32 cellular contexts compared by ENCODE assay signal in genomic region chr14:102487204-102487577, GRCh38. TPM values are rescaled to one million over a fixed set of nuclear protein-coding genes. Genes with fewer than 3 reads are reported as not detected.
A peak's percentile ranks its signal among the peaks of the same experiment; 100 is the strongest.
DNase-seq lines count a peak whose midpoint lies in the region; ATAC-seq, FAIRE-seq and TF ChIP-seq lines count a peak whose summit lies in the region.
"Had no signal": no experiment of that assay in that cellular context is flagged by ENCODE, and none has a peak within 500 bp of the region (broad histone marks: within the 10 kb centered on the region; RNA-seq: fewer than 3 reads in every experiment).

No MANE protein-coding gene starts in this region.

- H3K9ac ChIP-seq in SK-N-SH, result no peak overlapping the region
- H3K9ac ChIP-seq: neural progenitor cell had no signal

- H3K4me2 ChIP-seq in SK-N-SH, result no peak overlapping the region
- H3K4me2 ChIP-seq: A549, neural progenitor cell, PC-9 had no signal

- H3F3A ChIP-seq in SK-N-SH (replicated peaks; ENCODE audit: insufficient read depth), result no peaks in the 10 kb centered on the region

- H4K20me1 ChIP-seq in SK-N-SH (ENCODE audit: insufficient read depth), result no peaks in the 10 kb centered on the region

- no peak overlapping the region for H3K27ac Mint-ChIP-seq in CD4-positive, alpha-beta memory T cell
- H3K27ac Mint-ChIP-seq: activated B cell treated with CpG ODN at 0.5 μM for 24 hours; activated CD4-positive, alpha-beta memory T cell treated with anti-CD3 and anti-CD28 coated beads, Interleukin-2, amount 10 ng/mL, durations not matched to agents 7 days and 5 days; activated naive CD8-positive, alpha-beta T cell; activated T-helper 2 cell treated with anti-CD3 and anti-CD28 coated beads, Interferon-gamma antibody, Interleukin-2, Interleukin-4, amounts not matched to agents 10 μg/mL and 5 μg/mL and 100 μg/mL, durations not matched to agents 14 hours and 24 hours and 36 hours; CD4-positive, alpha-beta T cell; HFFc6; memory B cell; neural progenitor cell had no signal

- FAIRE-seq in bronchial epithelial cell (lab: Jason Lieb, UNC), result peak; percentile 62
- FAIRE-seq: A549, colon, GM12878, HepG2 had no signal

- H3K4me1 ChIP-seq in HEK293 (ENCODE audit: control insufficient read depth, insufficient read depth, low read length) (no peaks in the 10 kb centered on the region), psoas muscle (peaks cover 22% of the 10 kb centered on the region), SK-N-SH (ENCODE audit: control insufficient read depth in 1 of 2, insufficient read depth in 2 of 2, low read depth in 1 of 2, low read length in 1 of 2) (no peaks in the 10 kb centered on the region; a peak in 1 of 4 replicates)
- H3K4me1 ChIP-seq in CD4-positive, alpha-beta memory T cell (ENCODE audit: insufficient read depth, low read length), result no peaks in the 10 kb centered on the region
- H3K4me1 ChIP-seq: neural progenitor cell had no signal

- H3K27ac ChIP-seq in HEK293 (ENCODE audit: extremely low read depth, low read depth, low read length), result no peak overlapping the region
- H3K27ac ChIP-seq in psoas muscle, result peak overlapping the region; percentile 68
- no peak overlapping the region for H3K27ac ChIP-seq in SK-N-SH (ENCODE audit: low read depth in 2 of 2, low read length in 1 of 2)
- H3K27ac ChIP-seq in CD4-positive, alpha-beta memory T cell (ENCODE audit: low read depth, low read length), result no peak overlapping the region
- H3K27ac ChIP-seq: A549, foreskin keratinocyte, neural progenitor cell, PC-9 had no signal

- ATAC-seq in left cardiac atrium, result peak; percentile 59 to 62
- no peak for ATAC-seq in psoas muscle
- ATAC-seq: foreskin keratinocyte, GM12878, HepG2, left colon had no signal

- no peak for DNase-seq in bronchial epithelial cell (ENCODE audit: low read depth)
- no peak for DNase-seq in left cardiac atrium
- no peak for DNase-seq in psoas muscle
- DNase-seq in NAMALWA (ENCODE audit: low spot score), result no peak
- no peak for DNase-seq in SK-N-SH
- no peak for DNase-seq in GM19238 (ENCODE audit: insufficient read length, low spot score)
- no peak for DNase-seq in CD4-positive, alpha-beta memory T cell
- DNase-seq: activated B cell treated with CpG ODN at 0.5 μM for 24 hours; activated CD4-positive, alpha-beta memory T cell treated with anti-CD3 and anti-CD28 coated beads, Interleukin-2, amount 10 ng/mL, durations not matched to agents 7 days and 5 days; AML-193; CD4-positive, alpha-beta T cell; effector CD8-positive, alpha-beta T cell; foreskin keratinocyte; HFFc6; left colon; NCI-H1048; NCI-H1694 treated with DMSO at 0.1 percent for 48 hours; NCI-H2171; NCI-H510A treated with DMSO at 0.1 percent for 48 hours; PC-9; stimulated activated CD4-positive, alpha-beta T cell treated with anti-CD3 and anti-CD28 coated beads, Interleukin-15, amount 100 ng/mL, for 24 hours; stimulated activated naive CD4-positive, alpha-beta T cell; T-helper 1 cell had no signal

- no peak for TF ChIP-seq RAD21 in SK-N-SH (IDR thresholded peaks at IDR 0.05; ENCODE audit: low read length)

- TF ChIP-seq EP300 in SK-N-SH (IDR thresholded peaks at IDR 0.05; ENCODE audit: borderline replicate concordance in 1 of 2, low read depth in 1 of 2, low read length in 1 of 2), result no peak

- H3K79me2 ChIP-seq in SK-N-SH (ENCODE audit: insufficient read depth), result no peaks in the 10 kb centered on the region

- H3K4me3 Mint-ChIP-seq in CD4-positive, alpha-beta memory T cell, result no peak overlapping the region
- H3K4me3 Mint-ChIP-seq: activated B cell treated with CpG ODN at 0.5 μM for 24 hours; activated CD4-positive, alpha-beta memory T cell treated with anti-CD3 and anti-CD28 coated beads, Interleukin-2, amount 10 ng/mL, durations not matched to agents 7 days and 5 days; activated naive CD8-positive, alpha-beta T cell; CD4-positive, alpha-beta T cell; HFFc6; memory B cell; neural progenitor cell had no signal

- H3K36me3 ChIP-seq in HEK293 (ENCODE audit: control insufficient read depth in 2 of 2, insufficient read depth in 1 of 2, low read length in 2 of 2), result no peaks in the 10 kb centered on the region; a peak in 1 of 3 replicates
- H3K36me3 ChIP-seq in bronchial epithelial cell (ENCODE audit: control insufficient read depth, insufficient read depth, low read length), result no peaks in the 10 kb centered on the region
- H3K36me3 ChIP-seq in psoas muscle (ENCODE audit: insufficient read depth in 1 of 2, low read depth in 1 of 2), result no peaks in the 10 kb centered on the region
- no peaks in the 10 kb centered on the region for H3K36me3 ChIP-seq in SK-N-SH (replicated peaks in 1 of 2; ENCODE audit: control insufficient read depth in 1 of 2, insufficient read depth in 2 of 2, low read length in 1 of 2)
- H3K36me3 ChIP-seq in CD4-positive, alpha-beta memory T cell (ENCODE audit: insufficient read depth, low read length), result no peaks in the 10 kb centered on the region
- H3K36me3 ChIP-seq: neural progenitor cell had no signal

- no peak for TF ChIP-seq CTCF in HEK293 (tag by site-specific recombination; IDR thresholded peaks at IDR 0.05)
- TF ChIP-seq CTCF in bronchial epithelial cell (IDR thresholded peaks at IDR 0.05; ENCODE audit: insufficient read depth, low read length, severe bottlenecking), result no peak
- TF ChIP-seq CTCF in psoas muscle (IDR thresholded peaks at IDR 0.05), result no peak
- no peak for TF ChIP-seq CTCF in SK-N-SH (IDR thresholded peaks at IDR 0.05)

- POLR2A ChIA-PET in HEK293 (lab: Yijun Ruan, JAX), result no interaction called here
- POLR2A ChIA-PET in SK-N-SH (lab: Yijun Ruan, JAX), result no interaction called here
- POLR2A ChIA-PET in CD4-positive, alpha-beta memory T cell (lab: Charles Lee; ENCODE audit: partially characterized antibody), result no interaction called here

- peaks cover 2 to 13% (median 7%) of the 10 kb centered on the region in 8 donors for H3K9me3 Mint-ChIP-seq in CD4-positive, alpha-beta memory T cell
- H3K9me3 Mint-ChIP-seq: activated CD4-positive, alpha-beta memory T cell treated with anti-CD3 and anti-CD28 coated beads, Interleukin-2, amount 10 ng/mL, durations not matched to agents 7 days and 5 days; activated T-helper 2 cell treated with anti-CD3 and anti-CD28 coated beads, Interferon-gamma antibody, Interleukin-2, Interleukin-4, amounts not matched to agents 10 μg/mL and 5 μg/mL and 100 μg/mL, durations not matched to agents 14 hours and 24 hours and 36 hours; HFFc6; neural progenitor cell had no signal

- 74 to 84% (median 81%) methylated on average over 7 of the region's 7 CpGs for WGBS in psoas muscle, 3 donors
- WGBS in SK-N-SH (ENCODE audit: low lambda C conversion rate), result 92% methylated on average over 7 of the region's 7 CpGs

- no peak overlapping the region for H2AFZ ChIP-seq in SK-N-SH (ENCODE audit: low read depth)
- H2AFZ ChIP-seq: neural progenitor cell, PC-9 had no signal

- intact Hi-C loops in left cardiac atrium (cut with DNase I) (no loop called here), psoas muscle (cut with DNase I) (no loop called here)
- intact Hi-C loops in CD4-positive, alpha-beta memory T cell (cut with micrococcal nuclease), result no loop called here

- no peaks in the 10 kb centered on the region for H3K27me3 ChIP-seq in bronchial epithelial cell (ENCODE audit: control insufficient read depth, insufficient read depth, low read length)
- no peaks in the 10 kb centered on the region for H3K27me3 ChIP-seq in psoas muscle (ENCODE audit: insufficient read depth in 3 of 3, low read length in 2 of 3)
- no peaks in the 10 kb centered on the region for H3K27me3 ChIP-seq in SK-N-SH (ENCODE audit: insufficient read depth)
- H3K27me3 ChIP-seq in CD4-positive, alpha-beta memory T cell (ENCODE audit: insufficient read depth, low read length), result no peaks in the 10 kb centered on the region
- H3K27me3 ChIP-seq: foreskin keratinocyte, neural progenitor cell had no signal

- H3K36me3 Mint-ChIP-seq in CD4-positive, alpha-beta memory T cell, result peaks cover 11 to 24% of the 10 kb centered on the region in 2 donors

- no peaks in the 10 kb centered on the region for H3K9me3 ChIP-seq in HEK293 (ENCODE audit: control insufficient read depth, insufficient read depth, low read depth, low read length)
- H3K9me3 ChIP-seq in psoas muscle, result no peaks in the 10 kb centered on the region
- H3K9me3 ChIP-seq in SK-N-SH, result no peaks in the 10 kb centered on the region
- H3K9me3 ChIP-seq in CD4-positive, alpha-beta memory T cell (ENCODE audit: control insufficient read depth in 1 of 2, low read length in 2 of 2), result no peaks in the 10 kb centered on the region
- H3K9me3 ChIP-seq: A549 had no signal

- CTCF ChIA-PET in HEK293 (lab: Yijun Ruan, JAX) (interaction anchor here (0.7 kb wide), 1 partner anchor 23 kb away, joined by 3 read pairs; no protein-coding TSS in a partner anchor), SK-N-SH (lab: Yijun Ruan, JAX) (interaction anchor here (1.1 kb wide), 1 partner anchor 49 kb away, joined by 3 read pairs; no protein-coding TSS in a partner anchor)
- CTCF ChIA-PET in CD4-positive, alpha-beta memory T cell (lab: Charles Lee; ENCODE audit: partially characterized antibody), result no interaction called here

- H3K9me2 ChIP-seq in SK-N-SH, result no peaks in the 10 kb centered on the region

- no peaks in the 10 kb centered on the region for H3K4me1 Mint-ChIP-seq in CD4-positive, alpha-beta memory T cell
- H3K4me1 Mint-ChIP-seq: activated B cell treated with CpG ODN at 0.5 μM for 24 hours; activated CD4-positive, alpha-beta memory T cell treated with anti-CD3 and anti-CD28 coated beads, Interleukin-2, amount 10 ng/mL, durations not matched to agents 7 days and 5 days; memory B cell had no signal

- no peak overlapping the region for H3K4me3 ChIP-seq in HEK293 (ENCODE audit: low read depth, low read length)
- no peak overlapping the region for H3K4me3 ChIP-seq in bronchial epithelial cell (ENCODE audit: low read depth, low read length)
- no peak overlapping the region for H3K4me3 ChIP-seq in psoas muscle
- H3K4me3 ChIP-seq in SK-N-SH (ENCODE audit: low read depth in 2 of 2, low read length in 1 of 2), result no peak overlapping the region
- H3K4me3 ChIP-seq in CD4-positive, alpha-beta memory T cell (ENCODE audit: low read length in 2 of 2), result no peak overlapping the region
- H3K4me3 ChIP-seq: A549, GM12878, neural progenitor cell, PC-9 had no signal

- H3K27me3 Mint-ChIP-seq in CD4-positive, alpha-beta memory T cell, result no peaks in the 10 kb centered on the region
- H3K27me3 Mint-ChIP-seq: activated B cell treated with CpG ODN at 0.5 μM for 24 hours; activated CD4-positive, alpha-beta memory T cell treated with anti-CD3 and anti-CD28 coated beads, Interleukin-2, amount 10 ng/mL, durations not matched to agents 7 days and 5 days; activated naive CD8-positive, alpha-beta T cell; CD4-positive, alpha-beta T cell; memory B cell had no signal

RNA-seq across cellular contexts. Expression of gene ANKRD9, which starts 22.4 kb away (rescaled TPM):
- total RNA-seq in bronchial epithelial cell (34.8 and 36.1 TPM in 2 replicates), left cardiac atrium (100 to 1,000 TPM in 1 of 2 donors, 10 to 100 TPM in 1; 97.0 to 160 TPM), psoas muscle (100 to 1,000 TPM in 2 of 4 donors, 10 to 100 TPM in 2; 48.1 to 126 (median 98.0) TPM)
- polyA plus RNA-seq in psoas muscle (10 to 100 TPM; 22.7 to 74.4 (median 36.6) TPM), SK-N-SH (2012; rRNA removed) (21.3 and 21.4 TPM in 2 replicates)
- 6.2 and 10.8 TPM in 2 replicates for polyA plus RNA-seq in SK-N-SH (2012; cell fraction: cytosol; rRNA removed)
- polyA plus RNA-seq in SK-N-SH (2012; cell fraction: nucleus; rRNA removed), result 85.4 and 152 TPM in 2 replicates
- total RNA-seq in CD4-positive, alpha-beta memory T cell, result 1 to 10 TPM; 1.8 to 2.5 TPM
- polyA plus RNA-seq in CD4-positive, alpha-beta memory T cell, result under 1 TPM in 1 of 2 donors, not detected in 1; 0.69 TPM

Comparison
In these comparisons a context has a peak if more than half of its experiments do, and no peak if none do; other contexts are left out.
1. ATAC-seq: peak in left cardiac atrium (2 of 2); none in psoas muscle (0 of 4).
2. RNA of gene ANKRD9, which starts 22.4 kb away (total RNA-seq): 97.0 to 160 TPM in left cardiac atrium, 48.1 to 126 TPM in psoas muscle and 34.8 to 36.1 TPM in bronchial epithelial cell; 1.8 to 2.5 TPM in CD4-positive, alpha-beta memory T cell; every median in the first group is over 10 times any median in the second.